Comparison of ENCODE assay signal across 1 cellular context in the genomic region with DNA sequence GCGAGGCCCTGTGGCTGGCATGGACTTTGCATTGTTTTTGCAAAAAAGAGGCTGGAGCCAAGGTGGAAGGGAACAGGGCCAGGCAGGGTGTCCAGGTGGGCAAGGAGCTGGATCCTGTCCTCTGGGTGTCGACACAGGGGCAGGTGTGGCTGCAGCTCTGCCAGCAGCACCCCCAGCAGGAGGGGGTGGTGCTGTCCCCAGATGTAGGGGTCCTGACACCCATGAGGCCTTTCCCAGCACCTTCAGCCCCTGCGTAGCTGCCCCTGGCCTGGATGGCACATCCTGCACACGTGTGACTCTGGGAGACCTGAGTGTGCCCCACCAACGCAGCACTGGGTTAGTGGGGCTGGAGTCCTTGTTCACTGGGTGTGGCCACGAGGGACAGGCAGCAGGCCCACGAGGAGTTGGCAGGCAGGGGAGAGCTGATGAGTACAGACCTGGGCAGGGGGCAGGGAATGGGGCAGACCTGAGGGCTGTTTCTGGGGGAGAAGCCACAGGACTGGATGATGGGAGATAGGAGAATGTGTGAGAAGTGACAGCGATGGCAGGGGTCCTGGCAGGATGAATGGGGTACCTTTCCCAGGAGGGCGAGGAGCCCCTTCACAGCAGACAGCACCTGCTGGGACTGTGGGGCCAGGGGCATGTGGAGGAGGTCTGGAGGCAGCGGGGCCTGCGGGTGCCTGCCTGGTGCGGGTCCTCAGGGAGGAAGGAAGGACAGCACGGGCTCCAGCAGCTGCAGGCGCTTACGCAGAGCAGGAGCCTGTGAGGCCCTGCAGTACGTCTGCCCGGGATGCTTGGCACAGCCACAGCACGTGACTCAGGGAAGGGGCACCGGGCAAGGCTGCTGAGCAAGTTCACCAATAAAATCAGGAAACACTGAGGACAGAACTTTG.
TF ChIP-seq lines count a peak whose summit lies in the region.

No MANE protein-coding gene starts in this region.

TF ChIP-seq in WTC11, 78 proteins besides CTCF, POLR2A, EP300 and RAD21 (continued from another document):
- TF ChIP-seq, protein P1, sequence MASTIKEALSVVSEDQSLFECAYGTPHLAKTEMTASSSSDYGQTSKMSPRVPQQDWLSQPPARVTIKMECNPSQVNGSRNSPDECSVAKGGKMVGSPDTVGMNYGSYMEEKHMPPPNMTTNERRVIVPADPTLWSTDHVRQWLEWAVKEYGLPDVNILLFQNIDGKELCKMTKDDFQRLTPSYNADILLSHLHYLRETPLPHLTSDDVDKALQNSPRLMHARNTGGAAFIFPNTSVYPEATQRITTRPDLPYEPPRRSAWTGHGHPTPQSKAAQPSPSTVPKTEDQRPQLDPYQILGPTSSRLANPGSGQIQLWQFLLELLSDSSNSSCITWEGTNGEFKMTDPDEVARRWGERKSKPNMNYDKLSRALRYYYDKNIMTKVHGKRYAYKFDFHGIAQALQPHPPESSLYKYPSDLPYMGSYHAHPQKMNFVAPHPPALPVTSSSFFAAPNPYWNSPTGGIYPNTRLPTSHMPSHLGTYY (CRISPR knock-in tag; IDR thresholded peaks at IDR 0.05) = no peak
- TF ChIP-seq NFYB (CRISPR knock-in tag; conservative IDR thresholded peaks at IDR 0.05; ENCODE audit: low read depth) (no peak), ZNF263 (CRISPR knock-in tag; IDR thresholded peaks at IDR 0.05; ENCODE audit: low read depth) (no peak), RELA (CRISPR knock-in tag; IDR thresholded peaks at IDR 0.05; ENCODE audit: borderline replicate concordance) (no peak), ZNF232 (CRISPR knock-in tag; IDR thresholded peaks at IDR 0.05) (no peak), SMAD3 (CRISPR knock-in tag; IDR thresholded peaks at IDR 0.05; ENCODE audit: borderline replicate concordance) (no peak), HMGA2 (CRISPR knock-in tag; IDR thresholded peaks at IDR 0.05) (no peak), ESRRA (CRISPR knock-in tag; IDR thresholded peaks at IDR 0.05; ENCODE audit: borderline replicate concordance) (no peak), SOX15 (CRISPR knock-in tag; IDR thresholded peaks at IDR 0.05) (no peak), RORB (CRISPR knock-in tag; IDR thresholded peaks at IDR 0.05) (no peak), TEAD1 (CRISPR knock-in tag; IDR thresholded peaks at IDR 0.05) (no peak), FOXP1 (CRISPR knock-in tag; IDR thresholded peaks at IDR 0.05; ENCODE audit: borderline replicate concordance) (no peak)
- TF ChIP-seq, protein P2, sequence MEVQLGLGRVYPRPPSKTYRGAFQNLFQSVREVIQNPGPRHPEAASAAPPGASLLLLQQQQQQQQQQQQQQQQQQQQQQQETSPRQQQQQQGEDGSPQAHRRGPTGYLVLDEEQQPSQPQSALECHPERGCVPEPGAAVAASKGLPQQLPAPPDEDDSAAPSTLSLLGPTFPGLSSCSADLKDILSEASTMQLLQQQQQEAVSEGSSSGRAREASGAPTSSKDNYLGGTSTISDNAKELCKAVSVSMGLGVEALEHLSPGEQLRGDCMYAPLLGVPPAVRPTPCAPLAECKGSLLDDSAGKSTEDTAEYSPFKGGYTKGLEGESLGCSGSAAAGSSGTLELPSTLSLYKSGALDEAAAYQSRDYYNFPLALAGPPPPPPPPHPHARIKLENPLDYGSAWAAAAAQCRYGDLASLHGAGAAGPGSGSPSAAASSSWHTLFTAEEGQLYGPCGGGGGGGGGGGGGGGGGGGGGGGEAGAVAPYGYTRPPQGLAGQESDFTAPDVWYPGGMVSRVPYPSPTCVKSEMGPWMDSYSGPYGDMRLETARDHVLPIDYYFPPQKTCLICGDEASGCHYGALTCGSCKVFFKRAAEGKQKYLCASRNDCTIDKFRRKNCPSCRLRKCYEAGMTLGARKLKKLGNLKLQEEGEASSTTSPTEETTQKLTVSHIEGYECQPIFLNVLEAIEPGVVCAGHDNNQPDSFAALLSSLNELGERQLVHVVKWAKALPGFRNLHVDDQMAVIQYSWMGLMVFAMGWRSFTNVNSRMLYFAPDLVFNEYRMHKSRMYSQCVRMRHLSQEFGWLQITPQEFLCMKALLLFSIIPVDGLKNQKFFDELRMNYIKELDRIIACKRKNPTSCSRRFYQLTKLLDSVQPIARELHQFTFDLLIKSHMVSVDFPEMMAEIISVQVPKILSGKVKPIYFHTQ (CRISPR knock-in tag; IDR thresholded peaks at IDR 0.05) = no peak
- TF ChIP-seq, protein P3, sequence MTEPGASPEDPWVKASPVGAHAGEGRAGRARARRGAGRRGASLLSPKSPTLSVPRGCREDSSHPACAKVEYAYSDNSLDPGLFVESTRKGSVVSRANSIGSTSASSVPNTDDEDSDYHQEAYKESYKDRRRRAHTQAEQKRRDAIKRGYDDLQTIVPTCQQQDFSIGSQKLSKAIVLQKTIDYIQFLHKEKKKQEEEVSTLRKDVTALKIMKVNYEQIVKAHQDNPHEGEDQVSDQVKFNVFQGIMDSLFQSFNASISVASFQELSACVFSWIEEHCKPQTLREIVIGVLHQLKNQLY (CRISPR knock-in tag; IDR thresholded peaks at IDR 0.05) = no peak
- TF ChIP-seq, protein P4, sequence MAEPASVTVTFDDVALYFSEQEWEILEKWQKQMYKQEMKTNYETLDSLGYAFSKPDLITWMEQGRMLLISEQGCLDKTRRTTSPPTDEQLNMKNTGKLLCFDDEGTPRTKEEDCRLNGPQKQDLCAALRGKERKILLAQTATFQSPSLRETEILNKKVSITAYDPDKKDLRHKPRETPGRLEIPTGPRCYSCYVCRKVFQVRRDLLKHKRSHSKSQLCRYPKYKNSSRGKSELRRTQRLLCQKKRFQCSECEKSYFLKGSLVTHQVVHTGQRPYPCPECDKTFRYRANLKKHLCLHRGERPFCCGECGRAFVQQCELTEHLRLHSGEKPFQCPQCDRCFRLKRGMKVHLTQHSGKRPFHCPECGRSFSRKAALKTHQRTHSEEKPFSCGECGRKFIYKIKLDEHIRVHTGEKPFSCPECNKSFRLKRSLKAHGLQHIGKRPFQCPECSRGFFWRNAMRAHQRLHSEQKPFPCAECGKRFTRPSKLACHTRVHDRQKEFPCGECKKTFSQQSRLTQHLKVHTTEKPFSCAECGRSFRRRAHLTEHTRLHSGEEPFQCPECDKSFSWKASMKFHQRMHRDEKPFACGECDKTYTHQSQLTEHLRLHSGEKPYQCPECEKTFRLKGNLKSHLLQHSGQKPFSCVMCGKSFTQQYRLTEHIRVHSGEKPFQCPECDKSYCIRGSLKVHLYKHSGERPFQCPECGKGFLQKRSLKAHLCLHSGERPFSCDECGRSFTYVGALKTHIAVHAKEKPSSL (CRISPR knock-in tag; conservative IDR thresholded peaks at IDR 0.05) = no peak
